Comparison of ENCODE assay signal across 9 cellular contexts in the genomic region with DNA sequence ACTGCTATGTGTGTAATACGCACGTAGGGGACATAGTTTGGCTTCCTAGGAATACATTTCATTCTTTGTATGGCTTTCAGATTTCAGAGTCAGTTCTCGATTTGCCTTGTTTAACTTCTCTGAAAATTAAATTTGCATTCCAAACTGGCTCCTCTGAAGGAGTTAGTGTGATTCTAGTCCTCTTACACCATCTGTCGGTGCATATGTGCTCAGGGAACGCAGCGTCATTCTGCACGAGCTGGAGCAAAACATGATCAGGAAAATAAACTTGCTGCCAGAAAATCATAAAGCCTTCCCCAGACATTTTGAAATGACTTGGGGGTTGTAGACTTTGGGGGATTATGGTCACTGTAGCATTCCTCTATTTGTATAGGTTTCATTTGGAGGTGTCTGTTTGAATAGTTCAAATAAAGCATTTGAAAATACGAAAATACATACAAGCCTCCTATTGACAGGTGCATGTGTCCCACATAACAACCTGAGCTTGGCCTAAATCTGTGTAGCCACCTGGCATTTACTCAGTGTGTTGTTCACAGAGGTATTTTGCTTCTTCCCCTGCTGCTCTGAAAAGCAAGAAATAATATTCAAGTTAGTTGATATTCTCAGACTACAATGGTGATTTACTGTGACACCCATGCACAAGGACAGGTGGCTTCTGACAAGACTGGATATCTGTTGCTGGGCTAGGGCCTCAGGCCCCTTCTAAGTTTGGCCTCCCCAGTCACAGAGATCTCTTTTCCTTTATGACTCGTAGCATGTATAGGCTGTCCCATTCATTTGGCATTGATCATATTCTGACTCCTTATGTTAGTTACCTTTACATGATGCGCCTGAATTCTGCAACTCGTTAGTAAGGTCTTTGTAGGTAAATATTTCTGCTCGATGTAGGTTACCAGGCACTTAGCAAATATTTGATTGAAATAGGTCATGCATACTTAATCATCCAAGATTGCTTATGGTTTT.
A peak's percentile ranks its signal among the peaks of the same experiment; 100 is the strongest.
DNase-seq lines count a peak whose midpoint lies in the region; ATAC-seq and TF ChIP-seq lines count a peak whose summit lies in the region.
"Had no signal": no experiment of that assay in that cellular context is flagged by ENCODE, and none has a peak within 500 bp of the region (broad histone marks: within the 10 kb centered on the region; RNA-seq: fewer than 3 reads in every experiment).

No MANE protein-coding gene starts in this region.

- H3K4me1 Mint-ChIP-seq in activated naive CD4-positive, alpha-beta T cell treated with anti-CD3 and anti-CD28 coated beads for 36 hours (ENCODE audit: low read depth): peaks cover 60% of the 10 kb centered on the region

- H3K4me3 ChIP-seq in tibial artery: no peak overlapping the region
- H3K4me3 ChIP-seq: right lobe of liver had no signal

- H3K9me3 ChIP-seq in tibial artery: no peaks in the 10 kb centered on the region
- H3K9me3 ChIP-seq: right lobe of liver had no signal

- no peak overlapping the region for H3K4me3 Mint-ChIP-seq in activated naive CD4-positive, alpha-beta T cell treated with anti-CD3 and anti-CD28 coated beads for 36 hours

- peak; percentile 53 to 65 for ATAC-seq in activated naive CD4-positive, alpha-beta T cell treated with anti-CD3 and anti-CD28 coated beads, Interleukin-2, amount 50 U/mL, for 72 hours
- no peak for ATAC-seq in GM18511 (IDR thresholded peaks at IDR 0.05; ENCODE audit: unreplicated experiment)
- no peak for ATAC-seq in GM21423 (IDR thresholded peaks at IDR 0.05; ENCODE audit: unreplicated experiment)

- peaks cover 27 to 29% of the 10 kb centered on the region in 2 donors for H3K36me3 Mint-ChIP-seq in activated naive CD4-positive, alpha-beta T cell treated with anti-CD3 and anti-CD28 coated beads, Interleukin-2, amount 50 U/mL, for 72 hours
- H3K36me3 Mint-ChIP-seq in activated naive CD4-positive, alpha-beta T cell treated with anti-CD3 and anti-CD28 coated beads for 36 hours (ENCODE audit: low read depth): peaks cover 33% of the 10 kb centered on the region

- H3K27ac ChIP-seq in VCaP: no peak overlapping the region
- H3K27ac ChIP-seq in tibial artery: no peak overlapping the region
- H3K27ac ChIP-seq: right lobe of liver had no signal

- TF ChIP-seq CTCF in VCaP (conservative IDR thresholded peaks at IDR 0.05) (peak; percentile 86), tibial artery (IDR thresholded peaks at IDR 0.05) (peak; percentile 66 to 78)

- DNase-seq in activated naive CD4-positive, alpha-beta T cell treated with anti-CD3 and anti-CD28 coated beads, Interleukin-2, amount 50 U/mL, for 72 hours (ENCODE audit: low spot score in 2 of 2): no peak
- DNase-seq in activated naive CD4-positive, alpha-beta T cell treated with anti-CD3 and anti-CD28 coated beads for 36 hours: no peak
- peak in 38 of 42 donors; percentile 12 to 77 (median 54) for DNase-seq in head of caudate nucleus
- DNase-seq in tibial artery: no peak
- DNase-seq in DMS114 treated with DMSO at 0.1 percent for 48 hours (lab: John Stamatoyannopoulos, UW; ENCODE audit: unreplicated experiment): no peak
- DNase-seq: right lobe of liver had no signal

- H3K27me3 Mint-ChIP-seq in activated naive CD4-positive, alpha-beta T cell treated with anti-CD3 and anti-CD28 coated beads for 36 hours (ENCODE audit: low read depth): no peaks in the 10 kb centered on the region

- no peaks in the 10 kb centered on the region for H3K27me3 ChIP-seq in tibial artery
- H3K27me3 ChIP-seq: right lobe of liver had no signal

- peaks cover 0 to 12% (median 0%) of the 10 kb centered on the region in 3 donors for H3K36me3 ChIP-seq in tibial artery

- H3K27ac Mint-ChIP-seq in activated naive CD4-positive, alpha-beta T cell treated with anti-CD3 and anti-CD28 coated beads, Interleukin-2, amount 50 U/mL, for 72 hours: peak overlapping the region in 1 of 2 donors; percentile 43
- no peak overlapping the region for H3K27ac Mint-ChIP-seq in activated naive CD4-positive, alpha-beta T cell treated with anti-CD3 and anti-CD28 coated beads for 36 hours

- H3K4me1 ChIP-seq in tibial artery: peaks cover 0 to 5% (median 0%) of the 10 kb centered on the region in 4 donors
- H3K4me1 ChIP-seq: right lobe of liver had no signal

- H3K9me3 Mint-ChIP-seq in activated naive CD4-positive, alpha-beta T cell treated with anti-CD3 and anti-CD28 coated beads, Interleukin-2, amount 50 U/mL, for 72 hours: peaks cover 7 to 13% of the 10 kb centered on the region in 2 donors
- peaks cover 12% of the 10 kb centered on the region for H3K9me3 Mint-ChIP-seq in activated naive CD4-positive, alpha-beta T cell treated with anti-CD3 and anti-CD28 coated beads for 36 hours

- intact Hi-C loops in activated naive CD4-positive, alpha-beta T cell treated with anti-CD3 and anti-CD28 coated beads for 36 hours (cut with micrococcal nuclease): loop anchor here (5.0 kb wide), 1 partner anchor 212 kb away; no protein-coding TSS in a partner anchor
- intact Hi-C loops in head of caudate nucleus (cut with DNase I) (no loop called here), tibial artery (cut with DNase I; ENCODE audit: low total_unique reads) (loop anchor here (5.0 kb wide), 1 partner anchor 212 kb away; no protein-coding TSS in a partner anchor)

- CTCF ChIA-PET in activated naive CD4-positive, alpha-beta T cell treated with anti-CD3 and anti-CD28 coated beads for 36 hours (lab: Charles Lee): no interaction called here

Comparison
In these comparisons a context has a peak if more than half of its experiments do, and no peak if none do; other contexts are left out.
1. ATAC-seq: peak in activated naive CD4-positive, alpha-beta T cell treated with anti-CD3 and anti-CD28 coated beads, Interleukin-2, amount 50 U/mL, for 72 hours (2 of 2); none in GM18511 (single experiment) and GM21423 (single experiment).
2. DNase-seq: peak in head of caudate nucleus (38 of 42); none in activated naive CD4-positive, alpha-beta T cell treated with anti-CD3 and anti-CD28 coated beads, Interleukin-2, amount 50 U/mL, for 72 hours (0 of 2), activated naive CD4-positive, alpha-beta T cell treated with anti-CD3 and anti-CD28 coated beads for 36 hours (single experiment), tibial artery (0 of 2) and DMS114 treated with DMSO at 0.1 percent for 48 hours (single experiment).